In genomic region chr18:76518073-76518472, GRCh38 we compare ENCODE assay signal across 11 cellular contexts. TPM values are rescaled to one million over a fixed set of nuclear protein-coding genes. Genes with fewer than 3 reads are reported as not detected.
DNase-seq lines count a peak whose midpoint lies in the region; ATAC-seq, FAIRE-seq and TF ChIP-seq lines count a peak whose summit lies in the region.
"Had no signal": no experiment of that assay in that cellular context is flagged by ENCODE, and none has a peak within 500 bp of the region (broad histone marks: within the 10 kb centered on the region; RNA-seq: fewer than 3 reads in every experiment).

No MANE protein-coding gene starts in this region.

- no peak for ATAC-seq in activated T-cell treated with anti-CD3 and anti-CD28 coated beads, Interleukin-2, amount 50 U/mL, for 72 hours (replicated peaks in 1 of 2)
- ATAC-seq in activated CD8-positive, alpha-beta T cell treated with anti-CD3 and anti-CD28 coated beads for 36 hours: no peak
- ATAC-seq in GM18858 (IDR thresholded peaks at IDR 0.05; ENCODE audit: unreplicated experiment): no peak
- ATAC-seq: HCT116 had no signal

- POLR2A ChIA-PET in activated CD8-positive, alpha-beta T cell treated with anti-CD3 and anti-CD28 coated beads for 36 hours (lab: Charles Lee): no interaction called here

- no peaks in the 10 kb centered on the region for H3K36me3 Mint-ChIP-seq in activated T-cell treated with anti-CD3 and anti-CD28 coated beads, Interleukin-2, amount 50 U/mL, for 72 hours (ENCODE audit: insufficient read depth in 2 of 2)
- no peaks in the 10 kb centered on the region for H3K36me3 Mint-ChIP-seq in activated CD8-positive, alpha-beta T cell treated with anti-CD3 and anti-CD28 coated beads for 36 hours (ENCODE audit: low read depth)

- CTCF ChIA-PET in activated CD8-positive, alpha-beta T cell treated with anti-CD3 and anti-CD28 coated beads for 36 hours (lab: Charles Lee): interaction anchor here (0.9 to 1.1 kb wide), 2 partner anchors 102 to 119 kb away, joined by 3 to 7 read pairs; no protein-coding TSS in a partner anchor

- H3K36me3 ChIP-seq in testis (ENCODE audit: low read depth, missing control alignments): no peaks in the 10 kb centered on the region
- H3K36me3 ChIP-seq: BLaER1 treated with 17β-estradiol and CSF1 and Interleukin-3, amounts not matched to agents 10 nM and 100 nM had no signal

- H3K27me3 ChIP-seq in testis: no peaks in the 10 kb centered on the region
- H3K27me3 ChIP-seq: BLaER1 treated with 17β-estradiol and CSF1 and Interleukin-3, amounts not matched to agents 10 nM and 100 nM had no signal

- H3K9me3 Mint-ChIP-seq in activated T-cell treated with anti-CD3 and anti-CD28 coated beads, Interleukin-2, amount 50 U/mL, for 72 hours: no peaks in the 10 kb centered on the region
- H3K9me3 Mint-ChIP-seq in activated CD8-positive, alpha-beta T cell treated with anti-CD3 and anti-CD28 coated beads for 36 hours: no peaks in the 10 kb centered on the region

- H3K4me3 ChIP-seq in testis: peak overlapping the region; percentile 10 to 53
- H3K4me3 ChIP-seq: BLaER1 treated with 17β-estradiol and CSF1 and Interleukin-3, amounts not matched to agents 10 nM and 100 nM had no signal

- peak overlapping the region; percentile 93 to 94 for H3K27ac ChIP-seq in testis
- H3K27ac ChIP-seq: BLaER1 treated with 17β-estradiol and CSF1 and Interleukin-3, amounts not matched to agents 10 nM and 100 nM had no signal

- peak overlapping the region; percentile 64 to 81 for H3K4me3 Mint-ChIP-seq in activated T-cell treated with anti-CD3 and anti-CD28 coated beads, Interleukin-2, amount 50 U/mL, for 72 hours
- H3K4me3 Mint-ChIP-seq in activated CD8-positive, alpha-beta T cell treated with anti-CD3 and anti-CD28 coated beads for 36 hours: peak overlapping the region; percentile 34

- peak; percentile 36 for FAIRE-seq in islet of Langerhans (lab: Jason Lieb, UNC)

- WGBS in testis, 2 donors: 17 to 18% methylated on average over 5 of the region's 5 CpGs

- H3K9me3 ChIP-seq in testis: no peaks in the 10 kb centered on the region
- H3K9me3 ChIP-seq: BLaER1 treated with 17β-estradiol and CSF1 and Interleukin-3, amounts not matched to agents 10 nM and 100 nM had no signal

- peaks cover 10% of the 10 kb centered on the region for H3K4me1 Mint-ChIP-seq in activated T-cell treated with anti-CD3 and anti-CD28 coated beads, Interleukin-2, amount 50 U/mL, for 72 hours (ENCODE audit: low read depth)
- peaks cover 8% of the 10 kb centered on the region for H3K4me1 Mint-ChIP-seq in activated CD8-positive, alpha-beta T cell treated with anti-CD3 and anti-CD28 coated beads for 36 hours (ENCODE audit: low read depth)

- DNase-seq in activated T-cell treated with anti-CD3 and anti-CD28 coated beads, Interleukin-2, amount 50 U/mL, for 72 hours: no peak
- DNase-seq in activated T-cell treated with anti-CD3 and anti-CD28 coated beads for 4 hours: no peak
- no peak for DNase-seq in activated CD8-positive, alpha-beta T cell treated with anti-CD3 and anti-CD28 coated beads for 36 hours
- no peak for DNase-seq in testis
- no peak for DNase-seq in Kasumi-1 (lab: John Stamatoyannopoulos, UW)
- no peak for DNase-seq in activated CD4-positive, alpha-beta T cell treated with anti-CD3 and anti-CD28 coated beads, Interleukin-2, amount 50 U/mL, for 1 hour
- DNase-seq: activated effector memory CD4-positive, alpha-beta T cell treated with anti-CD3 and anti-CD28 coated beads, Interleukin-2, amount 50 U/mL, for 16 hours had no signal

- no peak for TF ChIP-seq POLR2A in testis (IDR thresholded peaks at IDR 0.05)

- peaks cover 42% of the 10 kb centered on the region for H3K27me3 Mint-ChIP-seq in activated T-cell treated with anti-CD3 and anti-CD28 coated beads, Interleukin-2, amount 50 U/mL, for 72 hours (ENCODE audit: low read depth)
- peaks cover 40% of the 10 kb centered on the region for H3K27me3 Mint-ChIP-seq in activated CD8-positive, alpha-beta T cell treated with anti-CD3 and anti-CD28 coated beads for 36 hours

- H3K27ac Mint-ChIP-seq in activated T-cell treated with anti-CD3 and anti-CD28 coated beads, Interleukin-2, amount 50 U/mL, for 72 hours: no peak overlapping the region
- H3K27ac Mint-ChIP-seq in activated CD8-positive, alpha-beta T cell treated with anti-CD3 and anti-CD28 coated beads for 36 hours: no peak overlapping the region

- intact Hi-C loops in activated CD8-positive, alpha-beta T cell treated with anti-CD3 and anti-CD28 coated beads for 36 hours (cut with micrococcal nuclease): no loop called here
- intact Hi-C loops in testis (cut with DNase I; ENCODE audit: low total_unique reads): no loop called here

- H3K4me1 ChIP-seq in testis: peaks cover 39% of the 10 kb centered on the region
- H3K4me1 ChIP-seq: BLaER1 treated with 17β-estradiol and CSF1 and Interleukin-3, amounts not matched to agents 10 nM and 100 nM had no signal

- no peak for TF ChIP-seq CTCF in activated CD8-positive, alpha-beta T cell treated with anti-CD3 and anti-CD28 coated beads for 36 hours (IDR thresholded peaks at IDR 0.05)
- no peak for TF ChIP-seq CTCF in testis (IDR thresholded peaks at IDR 0.05)

RNA-seq across cellular contexts. Expression of gene ZNF516, which starts 23.0 kb away (rescaled TPM):
- total RNA-seq in activated T-cell treated with anti-CD3 and anti-CD28 coated beads, Interleukin-2, amount 50 U/mL, for 72 hours: 10 to 100 TPM; 13.2 to 13.9 TPM
- total RNA-seq in activated CD8-positive, alpha-beta T cell treated with anti-CD3 and anti-CD28 coated beads for 36 hours: 10 to 100 TPM in 1 of 2 experiments, 1 to 10 TPM in 1; 7.0 to 10.5 TPM
- total RNA-seq in testis: 100 to 1,000 TPM; 189 to 212 TPM
- 79.0 TPM for polyA plus RNA-seq in testis (ENCODE audit: insufficient read depth, low read depth, low replicate concordance)

Comparison
In these comparisons a context has a peak if more than half of its experiments do, and no peak if none do; other contexts are left out.
1. RNA of gene ZNF516, which starts 23.0 kb away (total RNA-seq): 189 to 212 TPM in testis; 13.2 to 13.9 TPM in activated T-cell treated with anti-CD3 and anti-CD28 coated beads, Interleukin-2, amount 50 U/mL, for 72 hours and 7.0 to 10.5 TPM in activated CD8-positive, alpha-beta T cell treated with anti-CD3 and anti-CD28 coated beads for 36 hours; every median in the first group is over 10 times any median in the second.